ENCODE assay signal across 1 cellular context in genomic region chr21:41712201-41712600, GRCh38.
TF ChIP-seq lines count a peak whose summit lies in the region.

No MANE protein-coding gene starts in this region.

TF ChIP-seq in SK-N-SH, 30 proteins besides CTCF, POLR2A, EP300 and RAD21 (continued from another document):
- no peak for TF ChIP-seq TAF1 (IDR thresholded peaks at IDR 0.05; ENCODE audit: borderline replicate concordance, low read depth, low read length)
